8 cellular contexts compared by ENCODE assay signal in the genomic region with DNA sequence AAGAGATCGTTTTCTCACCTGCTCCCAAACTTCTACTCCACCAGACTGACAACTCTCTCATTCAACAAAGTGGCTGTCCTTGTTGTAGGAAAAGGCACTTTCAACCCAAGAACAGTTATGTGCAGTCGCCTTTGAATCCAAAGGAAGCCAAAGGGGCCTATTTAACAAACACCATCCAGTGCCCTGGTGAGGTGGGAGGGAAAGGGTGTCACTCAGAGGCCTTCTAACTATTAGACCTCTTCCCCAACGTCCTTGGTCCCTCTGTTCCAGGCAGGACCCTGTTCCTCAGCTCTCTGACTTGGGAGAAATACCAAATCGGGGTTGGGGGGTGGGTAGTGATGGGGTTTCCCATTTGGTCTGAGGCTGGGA. TPM values are rescaled to one million over a fixed set of nuclear protein-coding genes. Genes with fewer than 3 reads are reported as not detected.
A peak's percentile ranks its signal among the peaks of the same experiment; 100 is the strongest.
DNase-seq lines count a peak whose midpoint lies in the region; ATAC-seq, FAIRE-seq and TF ChIP-seq lines count a peak whose summit lies in the region.

No MANE protein-coding gene starts in this region.

- intact Hi-C loops in posterior vena cava (cut with DNase I) = loop anchor here in 1 of 2 donors (5.0 kb wide), 1 partner anchor 64 kb away; no protein-coding TSS in a partner anchor

- peak overlapping the region; percentile 47 for H3K4me3 Mint-ChIP-seq in natural killer cell treated with Interleukin-12 subunit alpha and Interleukin-12 subunit beta and Interleukin-15 and Interleukin-18, amount 100 ng/mL, for 72 hours

- ATAC-seq in natural killer cell treated with Interleukin-12 subunit alpha and Interleukin-12 subunit beta and Interleukin-15 and Interleukin-18, amount 100 ng/mL, for 72 hours = no peak
- ATAC-seq in GM21447 (IDR thresholded peaks at IDR 0.05; ENCODE audit: unreplicated experiment) = no peak

- H3K27me3 ChIP-seq in HUES48 (ENCODE audit: control insufficient read depth, insufficient read depth, low read length) = no peaks in the 10 kb centered on the region

- peak overlapping the region; percentile 44 for H3K27ac ChIP-seq in HUES48 (ENCODE audit: low read depth, low read length)

- H3K36me3 Mint-ChIP-seq in natural killer cell treated with Interleukin-12 subunit alpha and Interleukin-12 subunit beta and Interleukin-15 and Interleukin-18, amount 100 ng/mL, for 72 hours = no peaks in the 10 kb centered on the region

- no peak for TF ChIP-seq POLR2A in GM12892 (IDR thresholded peaks at IDR 0.05; ENCODE audit: low read depth, low read length)

- FAIRE-seq in GM12892 (lab: Jason Lieb, UNC) = no peak

- no peak overlapping the region for H3K9ac ChIP-seq in HUES48 (ENCODE audit: low read depth, low read length)

- DNase-seq in AG10803 (ENCODE audit: low read depth) (no peak), cardiac fibroblast (ENCODE audit: low read depth in 2 of 2) (no peak), GM12892 (ENCODE audit: insufficient read length) (no peak), NCI-H2029 treated with DMSO at 0.1 percent for 48 hours (lab: John Stamatoyannopoulos, UW) (no peak), posterior vena cava (ENCODE audit: low spot score) (no peak)
- no peak for DNase-seq in natural killer cell treated with Interleukin-12 subunit alpha and Interleukin-12 subunit beta and Interleukin-15 and Interleukin-18, amount 100 ng/mL, for 72 hours (ENCODE audit: low spot score)

- H3K9me3 Mint-ChIP-seq in natural killer cell treated with Interleukin-12 subunit alpha and Interleukin-12 subunit beta and Interleukin-15 and Interleukin-18, amount 100 ng/mL, for 72 hours = no peaks in the 10 kb centered on the region

- peaks cover 18% of the 10 kb centered on the region for H3K4me1 ChIP-seq in HUES48 (ENCODE audit: control insufficient read depth, insufficient read depth, low read length)

- H3K4me1 Mint-ChIP-seq in natural killer cell treated with Interleukin-12 subunit alpha and Interleukin-12 subunit beta and Interleukin-15 and Interleukin-18, amount 100 ng/mL, for 72 hours (ENCODE audit: low read depth in 2 of 2) = peaks cover 11 to 18% of the 10 kb centered on the region in 2 donors

- peaks cover 39 to 47% of the 10 kb centered on the region in 2 donors for H3K27me3 Mint-ChIP-seq in natural killer cell treated with Interleukin-12 subunit alpha and Interleukin-12 subunit beta and Interleukin-15 and Interleukin-18, amount 100 ng/mL, for 72 hours

- peaks cover 37% of the 10 kb centered on the region for H3K36me3 ChIP-seq in HUES48 (ENCODE audit: control insufficient read depth, insufficient read depth, low read length)

- H3K9me3 ChIP-seq in HUES48 (ENCODE audit: control insufficient read depth, insufficient read depth, low read length) = no peaks in the 10 kb centered on the region

- TF ChIP-seq CTCF in AG10803 (conservative IDR thresholded peaks at IDR 0.05; ENCODE audit: low read length) (no peak), cardiac fibroblast (IDR thresholded peaks at IDR 0.05; ENCODE audit: low read depth, low read length) (no peak)

- no peak overlapping the region for H3K27ac Mint-ChIP-seq in natural killer cell treated with Interleukin-12 subunit alpha and Interleukin-12 subunit beta and Interleukin-15 and Interleukin-18, amount 100 ng/mL, for 72 hours

- peak overlapping the region; percentile 87 for H3K4me3 ChIP-seq in AG10803 (ENCODE audit: low read length)
- peak overlapping the region; percentile 81 for H3K4me3 ChIP-seq in HUES48 (ENCODE audit: low read depth, low read length)
- peak overlapping the region; percentile 84 to 85 for H3K4me3 ChIP-seq in cardiac fibroblast (replicated peaks in 1 of 2; ENCODE audit: low read depth in 2 of 2, low read length in 2 of 2)

RNA-seq across cellular contexts. Expression of a gene that starts 3.2 kb away (rescaled TPM):
- total RNA-seq in natural killer cell treated with Interleukin-12 subunit alpha and Interleukin-12 subunit beta and Interleukin-15 and Interleukin-18, amount 100 ng/mL, for 72 hours = under 1 TPM in 1 of 2 donors, not detected in 1; 0.10 TPM
- not detected for polyA plus RNA-seq in GM12892 (2012; ENCODE audit: missing spikeins)
- total RNA-seq in posterior vena cava = 1 to 10 TPM; 1.3 to 3.2 TPM

RNA-seq across cellular contexts. Expression of a gene that starts 13.6 kb away (rescaled TPM):
- total RNA-seq in natural killer cell treated with Interleukin-12 subunit alpha and Interleukin-12 subunit beta and Interleukin-15 and Interleukin-18, amount 100 ng/mL, for 72 hours = 10 to 100 TPM; 48.2 to 52.4 TPM
- polyA plus RNA-seq in GM12892 (2012; ENCODE audit: missing spikeins) = 57.2 TPM
- total RNA-seq in posterior vena cava = 10 to 100 TPM; 25.3 to 34.6 TPM
